ENCODE assay signal across 23 cellular contexts in genomic region chr12:42707312-42707711, GRCh38.
A peak's percentile ranks its signal among the peaks of the same experiment; 100 is the strongest.
DNase-seq lines count a peak whose midpoint lies in the region; ATAC-seq and TF ChIP-seq lines count a peak whose summit lies in the region.
"Had no signal": no experiment of that assay in that cellular context is flagged by ENCODE, and none has a peak within 500 bp of the region (broad histone marks: within the 10 kb centered on the region; RNA-seq: fewer than 3 reads in every experiment).

No MANE protein-coding gene starts in this region.

- intact Hi-C loops in MCF 10A (cut with micrococcal nuclease) (no loop called here), mammary epithelial cell (cut with micrococcal nuclease) (loop anchor here (10.0 kb wide), 1 partner anchor 257 kb away; no protein-coding TSS in a partner anchor), sciatic nerve (cut with DNase I) (loop anchor here (5.0 kb wide), 1 partner anchor 1160 kb away; no protein-coding TSS in a partner anchor), OCI-LY7 (cut with micrococcal nuclease; ENCODE audit: unreplicated experiment) (no loop called here)

- DNase-seq in MCF 10A (ENCODE audit: unreplicated experiment) (no peak), mammary epithelial cell (no peak), sciatic nerve (ENCODE audit: low spot score) (no peak), OCI-LY7 (ENCODE audit: low spot score) (no peak)
- DNase-seq: 8988T; ACHN; AML-193; BE2C; Calu3; CD4-positive, alpha-beta T cell; CD8-positive, alpha-beta memory T cell; COR-L47; DMS53; DMS79 treated with DMSO at 0.1 percent for 48 hours; GF-D8; GOT3; HFFc6 had no signal

- H3K9me2 ChIP-seq in OCI-LY7 (ENCODE audit: insufficient read depth, low read length) = no peaks in the 10 kb centered on the region

- CTCF ChIA-PET in MCF 10A (lab: Yijun Ruan, JAX) = interaction anchor here (0.5 kb wide), 1 partner anchor 27 kb away, joined by 3 read pairs; no protein-coding TSS in a partner anchor
- CTCF ChIA-PET in mammary epithelial cell (lab: Charles Lee; ENCODE audit: low non-redundant PET) = no interaction called here
- CTCF ChIA-PET in OCI-LY7 (lab: Charles Lee; ENCODE audit: unreplicated experiment) = no interaction called here

- H3K9ac ChIP-seq in mammary epithelial cell (ENCODE audit: insufficient read depth, low read length) = no peak overlapping the region
- H3K9ac ChIP-seq: BLaER1 treated with 17β-estradiol and CSF1 and Interleukin-3, amounts not matched to agents 10 nM and 100 nM had no signal

- no peaks in the 10 kb centered on the region for H3K27me3 ChIP-seq in mammary epithelial cell (ENCODE audit: insufficient read depth, low read length)
- H3K27me3 ChIP-seq: BE2C; BLaER1 treated with 17β-estradiol and CSF1 and Interleukin-3, amounts not matched to agents 10 nM and 100 nM had no signal

- no peak overlapping the region for H2AFZ ChIP-seq in mammary epithelial cell (ENCODE audit: low read depth, low read length)
- no peak overlapping the region for H2AFZ ChIP-seq in OCI-LY7 (ENCODE audit: low read length)

- H3K27ac ChIP-seq in mammary epithelial cell (ENCODE audit: insufficient read depth, low read depth, low read length) (no peak overlapping the region), OCI-LY7 (ENCODE audit: low read depth, low read length, poor library complexity, severe bottlenecking) (no peak overlapping the region)
- H3K27ac ChIP-seq: A549; BLaER1 treated with 17β-estradiol and CSF1 and Interleukin-3, amounts not matched to agents 10 nM and 100 nM had no signal

- peak overlapping the region; percentile 40 for H3K27ac Mint-ChIP-seq in MCF 10A (ENCODE audit: low read depth, unreplicated experiment)
- peak overlapping the region in 2 of 3 experiments; percentile 32 to 67 for H3K27ac Mint-ChIP-seq in nephron
- H3K27ac Mint-ChIP-seq: CD14-positive monocyte; CD4-positive, alpha-beta T cell; CD8-positive, alpha-beta memory T cell; HFFc6 had no signal

- H3K4me3 Mint-ChIP-seq in MCF 10A (ENCODE audit: unreplicated experiment) (no peak overlapping the region), nephron (no peak overlapping the region)
- H3K4me3 Mint-ChIP-seq: CD14-positive monocyte; CD4-positive, alpha-beta T cell; CD8-positive, alpha-beta memory T cell; HFFc6 had no signal

- H3K9me3 Mint-ChIP-seq in MCF 10A (ENCODE audit: unreplicated experiment) (peaks cover 8% of the 10 kb centered on the region), nephron (peaks cover 27% of the 10 kb centered on the region)

- H3K36me3 ChIP-seq in mammary epithelial cell (ENCODE audit: insufficient read depth, low read length) (no peaks in the 10 kb centered on the region), OCI-LY7 (ENCODE audit: insufficient read depth, low read length) (no peaks in the 10 kb centered on the region)
- H3K36me3 ChIP-seq: BE2C; BLaER1 treated with 17β-estradiol and CSF1 and Interleukin-3, amounts not matched to agents 10 nM and 100 nM; HAP-1 had no signal

- H3K79me2 ChIP-seq in mammary epithelial cell (ENCODE audit: insufficient read depth, low read length) (no peaks in the 10 kb centered on the region), OCI-LY7 (ENCODE audit: insufficient read depth, low read depth, low read length) (no peaks in the 10 kb centered on the region)

- H3K4me1 ChIP-seq in mammary epithelial cell (ENCODE audit: insufficient read depth, low read length) (peaks cover 29% of the 10 kb centered on the region), OCI-LY7 (ENCODE audit: insufficient read depth, low read length, poor library complexity, severe bottlenecking) (no peaks in the 10 kb centered on the region)
- H3K4me1 ChIP-seq: A549; BE2C; BLaER1 treated with 17β-estradiol and CSF1 and Interleukin-3, amounts not matched to agents 10 nM and 100 nM; HAP-1 had no signal

- no peaks in the 10 kb centered on the region for H4K20me1 ChIP-seq in mammary epithelial cell (ENCODE audit: insufficient read depth, low read length)
- H4K20me1 ChIP-seq in OCI-LY7 (ENCODE audit: insufficient read depth, low read length) = no peaks in the 10 kb centered on the region
- H4K20me1 ChIP-seq: BLaER1 treated with 17β-estradiol and CSF1 and Interleukin-3, amounts not matched to agents 10 nM and 100 nM had no signal

- no peak for TF ChIP-seq CTCF in MCF 10A (IDR thresholded peaks at IDR 0.05; ENCODE audit: unreplicated experiment)
- no peak for TF ChIP-seq CTCF in mammary epithelial cell (conservative IDR thresholded peaks at IDR 0.05 in 1 of 2, IDR thresholded peaks at IDR 0.05 in 1 of 2; ENCODE audit: extremely low read depth in 1 of 2, insufficient read depth in 1 of 2, low read depth in 1 of 2, low read length in 2 of 2)
- TF ChIP-seq CTCF in nephron (IDR thresholded peaks at IDR 0.05; ENCODE audit: unreplicated experiment in 3 of 3) = no peak
- TF ChIP-seq CTCF in OCI-LY7 (conservative IDR thresholded peaks at IDR 0.05; ENCODE audit: low read length) = no peak

- peak; percentile 64 for ATAC-seq in sciatic nerve
- ATAC-seq in HG03520 (IDR thresholded peaks at IDR 0.05; ENCODE audit: unreplicated experiment) = no peak
- ATAC-seq: A549 had no signal

- H3K4me1 Mint-ChIP-seq in MCF 10A (ENCODE audit: insufficient read depth, unreplicated experiment) = peaks cover 5% of the 10 kb centered on the region
- H3K4me1 Mint-ChIP-seq in nephron = peaks cover 21% of the 10 kb centered on the region
- H3K4me1 Mint-ChIP-seq: CD8-positive, alpha-beta memory T cell had no signal

- BruUV-seq in MCF 10A (replicated peaks; lab: Mats Ljungman, UMichigan) (no TSS peak), mammary epithelial cell (replicated peaks; lab: Mats Ljungman, UMichigan) (no TSS peak), OCI-LY7 (replicated peaks; lab: Mats Ljungman, UMichigan) (no TSS peak)

- in situ Hi-C loops in mammary epithelial cell (cut with MboI; ENCODE audit: low sequenced_read_pairs in 2 of 2) = no loop called here

- H3K4me3 ChIP-seq in mammary epithelial cell (replicated peaks in 1 of 3; ENCODE audit: insufficient read depth in 1 of 3, low read depth in 2 of 3, low read length in 3 of 3) = no peak overlapping the region
- no peak overlapping the region for H3K4me3 ChIP-seq in OCI-LY7 (ENCODE audit: low read depth, low read length, poor library complexity, severe bottlenecking)
- H3K4me3 ChIP-seq: A549; BLaER1 treated with 17β-estradiol and CSF1 and Interleukin-3, amounts not matched to agents 10 nM and 100 nM; HAP-1 had no signal

- H3K36me3 Mint-ChIP-seq in MCF 10A (ENCODE audit: insufficient read depth, unreplicated experiment) (peaks cover 6% of the 10 kb centered on the region), nephron (ENCODE audit: low read depth) (peaks cover 3% of the 10 kb centered on the region)
- H3K36me3 Mint-ChIP-seq: CD14-positive monocyte; CD8-positive, alpha-beta memory T cell had no signal

- dilution Hi-C loops in mammary epithelial cell (cut with HindIII; ENCODE audit: low sequenced_read_pairs) = no loop called here

- H3K27me3 Mint-ChIP-seq in MCF 10A (ENCODE audit: insufficient read depth, unreplicated experiment) (no peaks in the 10 kb centered on the region), nephron (ENCODE audit: low read depth) (no peaks in the 10 kb centered on the region)
- H3K27me3 Mint-ChIP-seq: CD4-positive, alpha-beta T cell; CD8-positive, alpha-beta memory T cell had no signal

- H3K4me2 ChIP-seq in mammary epithelial cell (ENCODE audit: insufficient read depth, low read depth, low read length) (no peak overlapping the region), OCI-LY7 (ENCODE audit: low read length) (no peak overlapping the region)
- H3K4me2 ChIP-seq: BLaER1 treated with 17β-estradiol and CSF1 and Interleukin-3, amounts not matched to agents 10 nM and 100 nM had no signal

- no peaks in the 10 kb centered on the region for H3K9me3 ChIP-seq in mammary epithelial cell (replicated peaks; ENCODE audit: insufficient read depth, low read length)
- H3K9me3 ChIP-seq in OCI-LY7 (ENCODE audit: low read length) = no peaks in the 10 kb centered on the region
- H3K9me3 ChIP-seq: BE2C; BLaER1 treated with 17β-estradiol and CSF1 and Interleukin-3, amounts not matched to agents 10 nM and 100 nM; HAP-1 had no signal

- POLR2A ChIA-PET in MCF 10A (lab: Yijun Ruan, JAX) = interaction anchor here (1.3 kb wide), 1 partner anchor 41 kb away, joined by 3 read pairs; no protein-coding TSS in a partner anchor
- POLR2A ChIA-PET in OCI-LY7 (lab: Charles Lee) = no interaction called here

- 83% methylated on average over 2 of the region's 2 CpGs for WGBS in mammary epithelial cell (ENCODE audit: low coverage, missing lambda C conversion rate)

Comparison
In these comparisons a context has a peak if more than half of its experiments do, and no peak if none do; other contexts are left out.
1. intact Hi-C loops: an anchor here in mammary epithelial cell (10.0 kb wide) and sciatic nerve (5.0 kb wide); none called in MCF 10A and OCI-LY7.